In the genomic region with DNA sequence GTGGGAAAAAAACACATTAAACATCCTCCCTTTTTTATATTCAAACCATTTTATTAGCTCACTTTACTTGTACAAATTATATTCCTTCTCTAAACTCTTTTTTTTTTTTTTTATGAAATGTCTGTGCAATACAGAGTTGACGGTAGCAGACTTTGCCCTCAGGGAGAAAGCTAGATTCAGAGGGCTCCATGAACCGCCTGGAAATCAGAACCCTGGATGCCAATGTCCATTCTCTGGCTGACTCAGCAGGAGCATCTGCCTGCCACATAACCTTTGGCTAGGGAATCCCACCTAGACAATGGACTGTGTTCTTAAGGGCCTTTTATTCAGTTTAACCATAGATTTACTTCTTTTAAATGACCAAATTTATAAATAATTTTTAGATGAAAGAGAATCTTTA, we compare ENCODE assay signal across 34 cellular contexts.
"Had no signal": no experiment of that assay in that cellular context is flagged by ENCODE, and none has a peak within 500 bp of the region (broad histone marks: within the 10 kb centered on the region; RNA-seq: fewer than 3 reads in every experiment).

No MANE protein-coding gene starts in this region.

- H3K4me1 ChIP-seq: adrenal gland, body of pancreas, esophagus squamous epithelium, heart right ventricle, lower lobe of right lung, prostate gland, upper lobe of left lung had no signal

- ATAC-seq: body of pancreas; heart right ventricle; left colon; lower lobe of right lung; stimulated activated memory B cell treated with anti-CD40 and anti-IgM and Interleukin-4, amounts not matched to agents 10 μg/mL and 1 μg/mL and 100 μg/mL, for 72 hours; stimulated activated naive CD8-positive, alpha-beta T cell treated with anti-CD3 and anti-CD28 coated beads, Interleukin-15, amount 100 ng/mL, for 72 hours had no signal

- H3K27me3 Mint-ChIP-seq: activated naive CD8-positive, alpha-beta T cell treated with anti-CD3 and anti-CD28 coated beads for 36 hours; stimulated activated memory B cell treated with anti-CD40 and anti-IgM and Interleukin-4, amounts not matched to agents 10 μg/mL and 1 μg/mL and 100 μg/mL, for 72 hours; stimulated activated naive CD8-positive, alpha-beta T cell treated with anti-CD3 and anti-CD28 coated beads, Interleukin-15, amount 100 ng/mL, for 72 hours had no signal

- H3K36me3 Mint-ChIP-seq: activated naive CD8-positive, alpha-beta T cell treated with anti-CD3 and anti-CD28 coated beads for 36 hours; stimulated activated memory B cell treated with anti-CD40 and anti-IgM and Interleukin-4, amounts not matched to agents 10 μg/mL and 1 μg/mL and 100 μg/mL, for 72 hours had no signal

- H3K9me3 ChIP-seq: adrenal gland, body of pancreas, esophagus squamous epithelium, lower lobe of right lung, ovary, prostate gland, upper lobe of left lung had no signal

- FAIRE-seq: colon, keratinocyte had no signal

- H3K4me3 Mint-ChIP-seq: activated naive CD4-positive, alpha-beta T cell treated with anti-CD3 and anti-CD28 coated beads for 36 hours; activated naive CD8-positive, alpha-beta T cell treated with anti-CD3 and anti-CD28 coated beads for 36 hours; activated T-helper 1 cell treated with anti-CD3 and anti-CD28 coated beads, Interleukin-12 subunit alpha, Interleukin-12 subunit beta, Interleukin-2, Interleukin-4 antibody, amounts not matched to agents 30 ng/mL and 10 ng/mL and 1 ng/mL, durations not matched to agents 14 hours and 24 hours and 36 hours; nephron; stimulated activated memory B cell treated with anti-CD40 and anti-IgM and Interleukin-4, amounts not matched to agents 10 μg/mL and 1 μg/mL and 100 μg/mL, for 72 hours; stimulated activated naive CD8-positive, alpha-beta T cell treated with anti-CD3 and anti-CD28 coated beads, Interleukin-15, amount 100 ng/mL, for 72 hours; T-helper 2 cell treated with Interferon-gamma antibody and Interleukin-4, amounts not matched to agents 5 μg/mL and 100 μg/mL, for 36 hours had no signal

- H3K27ac ChIP-seq: adrenal gland, body of pancreas, epithelial cell of prostate, esophagus squamous epithelium, heart right ventricle, lower lobe of right lung, ovary, prostate gland, upper lobe of left lung had no signal

- H3K4me2 ChIP-seq: smooth muscle cell had no signal

- H3K4me3 ChIP-seq: adrenal gland, body of pancreas, esophagus squamous epithelium, heart right ventricle, lower lobe of right lung, ovary, prostate gland, smooth muscle cell, upper lobe of left lung had no signal

- DNase-seq: activated CD4-positive, alpha-beta T cell treated with anti-CD3 and anti-CD28 coated beads for 4 hours; activated CD4-positive, alpha-beta T cell treated with anti-CD3 and anti-CD28 coated beads, Interleukin-2, amount 50 U/mL, for 48 hours; activated CD8-positive, alpha-beta memory T cell treated with anti-CD3 and anti-CD28 coated beads for 24 hours; activated effector memory CD4-positive, alpha-beta T cell treated with anti-CD3 and anti-CD28 coated beads, Interleukin-2, amount 50 U/mL, for 16 hours; activated naive CD4-positive, alpha-beta T cell treated with anti-CD3 and anti-CD28 coated beads for 36 hours; activated naive CD8-positive, alpha-beta T cell treated with anti-CD3 and anti-CD28 coated beads for 36 hours; adrenal gland; aorta; body of pancreas; dermis blood vessel endothelial cell; effector CD4-positive, alpha-beta T cell; esophagus squamous epithelium; foreskin melanocyte; heart right ventricle; left colon; lower lobe of right lung; mesenchymal stem cell; ovary; stimulated activated CD4-positive, alpha-beta T cell treated with anti-CD3 and anti-CD28 coated beads, Interleukin-1b, Interleukin-23, amount 100 ng/mL, for 48 hours; stimulated activated CD4-positive, alpha-beta T cell treated with anti-CD3 and anti-CD28 coated beads, Interleukin-4, amount 100 ng/mL, for 4 hours; stimulated activated CD8-positive, alpha-beta memory T cell treated with anti-CD3 and anti-CD28 coated beads, Interleukin-4, amount 100 ng/mL, for 48 hours; stimulated activated naive CD8-positive, alpha-beta T cell treated with anti-CD3 and anti-CD28 coated beads, Interleukin-15, amount 100 ng/mL, for 72 hours; substantia nigra; T-helper 1 cell; upper lobe of left lung had no signal

- H3K27ac Mint-ChIP-seq: activated naive CD4-positive, alpha-beta T cell treated with anti-CD3 and anti-CD28 coated beads for 36 hours; activated naive CD8-positive, alpha-beta T cell treated with anti-CD3 and anti-CD28 coated beads for 36 hours; activated T-helper 1 cell treated with anti-CD3 and anti-CD28 coated beads, Interleukin-12 subunit alpha, Interleukin-12 subunit beta, Interleukin-2, Interleukin-4 antibody, amounts not matched to agents 30 ng/mL and 10 ng/mL and 1 ng/mL, durations not matched to agents 14 hours and 24 hours and 36 hours; stimulated activated memory B cell treated with anti-CD40 and anti-IgM and Interleukin-4, amounts not matched to agents 10 μg/mL and 1 μg/mL and 100 μg/mL, for 72 hours; stimulated activated naive CD8-positive, alpha-beta T cell treated with anti-CD3 and anti-CD28 coated beads, Interleukin-15, amount 100 ng/mL, for 72 hours; T-helper 2 cell treated with Interferon-gamma antibody and Interleukin-4, amounts not matched to agents 5 μg/mL and 100 μg/mL, for 36 hours had no signal

- H3K27me3 ChIP-seq: adrenal gland, body of pancreas, esophagus squamous epithelium, heart right ventricle, ovary, upper lobe of left lung had no signal

- H3K4me1 Mint-ChIP-seq: activated naive CD8-positive, alpha-beta T cell treated with anti-CD3 and anti-CD28 coated beads for 36 hours; nephron; stimulated activated memory B cell treated with anti-CD40 and anti-IgM and Interleukin-4, amounts not matched to agents 10 μg/mL and 1 μg/mL and 100 μg/mL, for 72 hours; stimulated activated naive CD8-positive, alpha-beta T cell treated with anti-CD3 and anti-CD28 coated beads, Interleukin-15, amount 100 ng/mL, for 72 hours had no signal

- H3K9me3 Mint-ChIP-seq: activated naive CD4-positive, alpha-beta T cell treated with anti-CD3 and anti-CD28 coated beads for 36 hours; activated naive CD8-positive, alpha-beta T cell treated with anti-CD3 and anti-CD28 coated beads for 36 hours; activated T-helper 1 cell treated with anti-CD3 and anti-CD28 coated beads, Interleukin-12 subunit alpha, Interleukin-12 subunit beta, Interleukin-2, Interleukin-4 antibody, amounts not matched to agents 30 ng/mL and 10 ng/mL and 1 ng/mL, durations not matched to agents 14 hours and 24 hours and 36 hours; nephron; stimulated activated memory B cell treated with anti-CD40 and anti-IgM and Interleukin-4, amounts not matched to agents 10 μg/mL and 1 μg/mL and 100 μg/mL, for 72 hours had no signal

- H3K36me3 ChIP-seq: adrenal gland, esophagus squamous epithelium, heart right ventricle, lower lobe of right lung, ovary, prostate gland, upper lobe of left lung had no signal
